ENCODE assay signal across 1 cellular context in the genomic region with DNA sequence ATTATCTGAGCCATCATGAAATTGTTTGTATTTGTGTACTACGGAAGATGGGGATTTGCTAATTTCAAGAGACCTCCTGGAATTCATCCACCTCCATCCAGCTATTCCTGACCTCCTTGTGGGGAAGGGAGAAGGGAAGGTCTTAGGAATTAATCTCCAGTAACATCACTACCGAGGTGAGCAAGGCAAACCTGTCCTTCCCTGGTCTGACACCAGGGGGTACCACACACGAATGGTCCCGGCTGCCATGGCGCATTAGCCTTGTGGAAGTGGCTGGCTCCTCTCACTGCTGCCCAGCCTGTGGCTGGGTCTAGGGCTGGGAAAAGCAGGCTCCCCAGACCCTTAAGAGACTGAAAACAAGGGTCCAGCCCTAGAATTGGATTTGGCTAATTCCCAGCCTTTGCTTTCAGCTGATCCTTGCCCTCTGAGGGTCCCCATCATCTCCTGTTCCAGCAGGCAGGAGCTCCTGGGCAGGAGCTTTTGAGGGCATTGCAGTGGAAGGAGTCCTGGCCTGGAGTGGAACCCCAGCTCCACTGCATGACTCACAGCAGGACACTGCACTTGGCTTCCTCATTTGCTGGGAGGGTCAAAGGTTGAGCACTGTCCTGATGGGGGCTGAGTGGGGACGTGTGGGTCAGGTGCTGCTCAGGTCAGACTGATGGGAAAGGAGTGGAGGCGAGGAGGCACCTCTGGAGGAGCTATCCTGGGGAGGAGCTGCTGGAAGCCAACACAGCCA.
TF ChIP-seq lines count a peak whose summit lies in the region.

No MANE protein-coding gene starts in this region.

TF ChIP-seq in HepG2, 621 proteins besides CTCF, POLR2A, EP300 and RAD21 (continued from another document):
- TF ChIP-seq NONO (IDR thresholded peaks at IDR 0.05): no peak
- 0 out of 2 replicates have a peak, but pooled peaks have one; percentile 25 for TF ChIP-seq NONO (CRISPR knock-in tag; conservative IDR thresholded peaks at IDR 0.05)
- no peak for TF ChIP-seq PAF1 (CRISPR knock-in tag; IDR thresholded peaks at IDR 0.05)
- TF ChIP-seq FOSL2 (CRISPR knock-in tag; IDR thresholded peaks at IDR 0.05): peak; percentile 46; the same call in 1 of the 2 replicates
- TF ChIP-seq ZNF7 (CRISPR knock-in tag; IDR thresholded peaks at IDR 0.05): no peak
- TF ChIP-seq, protein P1, sequence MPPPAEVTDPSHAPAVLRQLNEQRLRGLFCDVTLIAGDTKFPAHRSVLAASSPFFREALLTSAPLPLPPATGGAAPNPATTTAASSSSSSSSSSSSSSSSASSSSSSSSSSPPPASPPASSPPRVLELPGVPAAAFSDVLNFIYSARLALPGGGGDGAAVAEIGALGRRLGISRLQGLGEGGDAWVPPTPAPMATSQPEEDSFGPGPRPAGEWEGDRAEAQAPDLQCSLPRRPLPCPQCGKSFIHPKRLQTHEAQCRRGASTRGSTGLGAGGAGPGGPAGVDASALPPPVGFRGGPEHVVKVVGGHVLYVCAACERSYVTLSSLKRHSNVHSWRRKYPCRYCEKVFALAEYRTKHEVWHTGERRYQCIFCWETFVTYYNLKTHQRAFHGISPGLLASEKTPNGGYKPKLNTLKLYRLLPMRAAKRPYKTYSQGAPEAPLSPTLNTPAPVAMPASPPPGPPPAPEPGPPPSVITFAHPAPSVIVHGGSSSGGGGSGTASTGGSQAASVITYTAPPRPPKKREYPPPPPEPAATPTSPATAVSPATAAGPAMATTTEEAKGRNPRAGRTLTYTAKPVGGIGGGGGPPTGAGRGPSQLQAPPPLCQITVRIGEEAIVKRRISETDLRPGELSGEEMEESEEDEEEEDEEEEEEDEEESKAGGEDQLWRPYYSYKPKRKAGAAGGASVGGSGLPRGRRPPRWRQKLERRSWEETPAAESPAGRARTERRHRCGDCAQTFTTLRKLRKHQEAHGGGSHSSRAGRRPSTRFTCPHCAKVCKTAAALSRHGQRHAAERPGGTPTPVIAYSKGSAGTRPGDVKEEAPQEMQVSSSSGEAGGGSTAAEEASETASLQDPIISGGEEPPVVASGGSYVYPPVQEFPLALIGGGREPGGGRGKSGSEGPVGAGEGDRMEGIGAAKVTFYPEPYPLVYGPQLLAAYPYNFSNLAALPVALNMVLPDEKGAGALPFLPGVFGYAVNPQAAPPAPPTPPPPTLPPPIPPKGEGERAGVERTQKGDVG (CRISPR knock-in tag; IDR thresholded peaks at IDR 0.05; ENCODE audit: borderline replicate concordance): no peak
TF ChIP-seq in HepG2: peak in this region for 9.
